In genomic region chr14:79304279-79304678, GRCh38 we compare ENCODE assay signal across 27 cellular contexts.
DNase-seq lines count a peak whose midpoint lies in the region; TF ChIP-seq lines count a peak whose summit lies in the region.
"Had no signal": no experiment of that assay in that cellular context is flagged by ENCODE, and none has a peak within 500 bp of the region (broad histone marks: within the 10 kb centered on the region; RNA-seq: fewer than 3 reads in every experiment).

No MANE protein-coding gene starts in this region.

- CTCF ChIA-PET in HEK293 (lab: Yijun Ruan, JAX): no interaction called here

- POLR2A ChIA-PET in HEK293 (lab: Yijun Ruan, JAX): no interaction called here

- no peak overlapping the region for H3K4me3 ChIP-seq in HEK293 (ENCODE audit: low read depth, low read length)
- H3K4me3 ChIP-seq: A549; BLaER1; BLaER1 treated with 17β-estradiol and CSF1 and Interleukin-3, amounts not matched to agents 10 nM and 100 nM had no signal

- no peaks in the 10 kb centered on the region for H3K9me3 ChIP-seq in HEK293 (ENCODE audit: control insufficient read depth, insufficient read depth, low read depth, low read length)
- H3K9me3 ChIP-seq: A549; BE2C; BLaER1; BLaER1 treated with 17β-estradiol and CSF1 and Interleukin-3, amounts not matched to agents 10 nM and 100 nM; Caco-2 had no signal

- no peak for DNase-seq in NCI-H524 (lab: John Stamatoyannopoulos, UW)
- DNase-seq: 8988T; ACHN; AML-193; BE2C; C1 segment of cervical spinal cord; Caco-2; Calu3; CD4-positive, alpha-beta memory T cell; CD4-positive, alpha-beta T cell; CD4-positive, CD25-positive, alpha-beta regulatory T cell; CD8-positive, alpha-beta memory T cell; CD8-positive, alpha-beta T cell; COR-L47; DMS 273 treated with DMSO at 0.1 percent for 48 hours; DMS153; DMS53; DMS79; DMS79 treated with DMSO at 0.1 percent for 48 hours; DND-41; EL had no signal

- TF ChIP-seq CTCF in HEK293 (tag by site-specific recombination; IDR thresholded peaks at IDR 0.05): no peak

- 0 out of 2 replicates have a peak, but pooled peaks cover 2% of the 10 kb centered on the region for H3K4me1 ChIP-seq in HEK293 (ENCODE audit: control insufficient read depth, insufficient read depth, low read length)
- H3K4me1 ChIP-seq: BE2C; BLaER1; BLaER1 treated with 17β-estradiol and CSF1 and Interleukin-3, amounts not matched to agents 10 nM and 100 nM had no signal

- no peaks in the 10 kb centered on the region for H3K36me3 ChIP-seq in HEK293 (ENCODE audit: control insufficient read depth in 2 of 2, insufficient read depth in 1 of 2, low read length in 2 of 2)
- H3K36me3 ChIP-seq: BE2C; BLaER1; BLaER1 treated with 17β-estradiol and CSF1 and Interleukin-3, amounts not matched to agents 10 nM and 100 nM had no signal

- H3K27ac ChIP-seq in HEK293 (ENCODE audit: extremely low read depth, low read depth, low read length): no peak overlapping the region
- H3K27ac ChIP-seq: 22Rv1; A549; BLaER1; BLaER1 treated with 17β-estradiol and CSF1 and Interleukin-3, amounts not matched to agents 10 nM and 100 nM; C4-2B had no signal

TF ChIP-seq in HEK293, 187 proteins besides CTCF, POLR2A, EP300 and RAD21:
- TF ChIP-seq ZNF549 (tag by site-specific recombination; IDR thresholded peaks at IDR 0.05): peak; percentile 97
- TF ChIP-seq SALL2 (tag by site-specific recombination; IDR thresholded peaks at IDR 0.05; ENCODE audit: borderline replicate concordance): no peak
